In the genomic region with DNA sequence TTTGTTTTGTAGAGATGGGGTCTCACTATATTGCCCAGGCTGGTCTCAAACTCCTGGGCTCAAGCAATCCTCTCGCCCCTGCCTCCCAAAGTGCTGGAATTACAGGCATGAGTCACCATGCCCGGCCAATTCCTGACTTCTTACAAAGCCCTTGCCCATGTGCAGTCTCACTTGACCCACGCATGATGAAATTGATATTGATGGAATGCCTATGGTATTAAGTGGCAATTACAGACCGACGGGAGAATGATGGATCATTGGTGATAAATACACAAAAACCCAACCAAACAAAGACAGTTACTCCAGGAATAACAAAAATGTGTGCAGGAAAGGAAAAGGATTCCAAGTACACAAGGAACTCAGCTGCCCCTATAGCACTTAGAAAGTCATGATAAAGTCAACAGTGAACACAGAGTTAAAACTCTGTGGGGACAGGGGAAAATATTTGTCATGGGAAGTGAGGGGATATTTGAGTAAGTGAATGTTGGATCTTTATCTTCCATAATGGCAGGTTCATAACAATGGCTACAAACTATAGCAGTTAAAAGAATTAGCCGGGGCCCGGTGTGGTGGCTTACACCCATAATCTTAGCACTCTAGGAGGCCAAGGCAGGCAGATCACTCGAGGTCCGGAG, we compare ENCODE assay signal across 1 cellular context.
TF ChIP-seq lines count a peak whose summit lies in the region.

No MANE protein-coding gene starts in this region.

TF ChIP-seq in SK-N-SH, 30 proteins besides CTCF, POLR2A, EP300 and RAD21 (continued from another document):
- TF ChIP-seq, protein P1, sequence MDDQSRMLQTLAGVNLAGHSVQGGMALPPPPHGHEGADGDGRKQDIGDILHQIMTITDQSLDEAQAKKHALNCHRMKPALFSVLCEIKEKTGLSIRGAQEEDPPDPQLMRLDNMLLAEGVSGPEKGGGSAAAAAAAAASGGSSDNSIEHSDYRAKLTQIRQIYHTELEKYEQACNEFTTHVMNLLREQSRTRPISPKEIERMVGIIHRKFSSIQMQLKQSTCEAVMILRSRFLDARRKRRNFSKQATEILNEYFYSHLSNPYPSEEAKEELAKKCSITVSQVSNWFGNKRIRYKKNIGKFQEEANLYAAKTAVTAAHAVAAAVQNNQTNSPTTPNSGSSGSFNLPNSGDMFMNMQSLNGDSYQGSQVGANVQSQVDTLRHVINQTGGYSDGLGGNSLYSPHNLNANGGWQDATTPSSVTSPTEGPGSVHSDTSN (IDR thresholded peaks at IDR 0.05), result peak; percentile 87
- TF ChIP-seq, protein P2, sequence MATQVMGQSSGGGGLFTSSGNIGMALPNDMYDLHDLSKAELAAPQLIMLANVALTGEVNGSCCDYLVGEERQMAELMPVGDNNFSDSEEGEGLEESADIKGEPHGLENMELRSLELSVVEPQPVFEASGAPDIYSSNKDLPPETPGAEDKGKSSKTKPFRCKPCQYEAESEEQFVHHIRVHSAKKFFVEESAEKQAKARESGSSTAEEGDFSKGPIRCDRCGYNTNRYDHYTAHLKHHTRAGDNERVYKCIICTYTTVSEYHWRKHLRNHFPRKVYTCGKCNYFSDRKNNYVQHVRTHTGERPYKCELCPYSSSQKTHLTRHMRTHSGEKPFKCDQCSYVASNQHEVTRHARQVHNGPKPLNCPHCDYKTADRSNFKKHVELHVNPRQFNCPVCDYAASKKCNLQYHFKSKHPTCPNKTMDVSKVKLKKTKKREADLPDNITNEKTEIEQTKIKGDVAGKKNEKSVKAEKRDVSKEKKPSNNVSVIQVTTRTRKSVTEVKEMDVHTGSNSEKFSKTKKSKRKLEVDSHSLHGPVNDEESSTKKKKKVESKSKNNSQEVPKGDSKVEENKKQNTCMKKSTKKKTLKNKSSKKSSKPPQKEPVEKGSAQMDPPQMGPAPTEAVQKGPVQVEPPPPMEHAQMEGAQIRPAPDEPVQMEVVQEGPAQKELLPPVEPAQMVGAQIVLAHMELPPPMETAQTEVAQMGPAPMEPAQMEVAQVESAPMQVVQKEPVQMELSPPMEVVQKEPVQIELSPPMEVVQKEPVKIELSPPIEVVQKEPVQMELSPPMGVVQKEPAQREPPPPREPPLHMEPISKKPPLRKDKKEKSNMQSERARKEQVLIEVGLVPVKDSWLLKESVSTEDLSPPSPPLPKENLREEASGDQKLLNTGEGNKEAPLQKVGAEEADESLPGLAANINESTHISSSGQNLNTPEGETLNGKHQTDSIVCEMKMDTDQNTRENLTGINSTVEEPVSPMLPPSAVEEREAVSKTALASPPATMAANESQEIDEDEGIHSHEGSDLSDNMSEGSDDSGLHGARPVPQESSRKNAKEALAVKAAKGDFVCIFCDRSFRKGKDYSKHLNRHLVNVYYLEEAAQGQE (IDR thresholded peaks at IDR 0.05; ENCODE audit: low read depth, low read length), result no peak
- peak; percentile 67 for TF ChIP-seq TCF12 (IDR thresholded peaks at IDR 0.05)
- TF ChIP-seq MXI1 (IDR thresholded peaks at IDR 0.05; ENCODE audit: low read depth, low read length), result no peak
